Comparison of ENCODE assay signal across 1 cellular context in the genomic region with DNA sequence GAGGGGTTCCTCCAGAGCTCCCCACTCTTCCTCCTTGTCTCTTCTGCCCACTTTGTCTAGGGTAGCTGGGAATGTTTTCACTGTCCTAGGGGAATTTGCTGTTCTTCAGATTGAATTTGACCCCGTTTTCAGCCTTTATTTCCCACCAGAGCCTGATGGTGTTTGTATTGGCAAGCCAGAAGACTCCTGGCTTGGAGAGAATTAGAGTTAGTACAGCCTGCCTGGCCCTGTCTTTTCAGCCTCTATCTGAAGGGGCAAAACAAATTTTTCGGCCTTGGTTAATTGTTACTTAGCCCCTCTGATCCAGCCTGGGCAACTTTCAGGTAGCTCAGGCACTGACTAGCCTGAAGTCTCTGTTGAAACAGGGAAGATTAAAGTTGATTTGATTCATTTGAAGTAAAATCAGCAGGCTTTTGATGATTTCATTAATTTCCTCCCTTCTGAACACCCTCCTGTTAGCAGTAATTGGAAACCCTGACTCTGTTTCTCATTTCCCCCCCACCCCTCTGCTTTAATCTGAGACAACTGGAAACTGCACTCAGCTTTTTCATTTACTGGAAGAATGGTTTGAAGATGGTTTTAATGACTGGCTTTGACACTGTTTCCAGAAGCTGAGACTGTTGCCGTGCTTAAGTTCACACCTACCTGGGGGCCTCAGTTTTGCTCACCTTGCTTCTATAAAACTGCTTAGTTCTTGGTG.
TF ChIP-seq lines count a peak whose summit lies in the region.

No MANE protein-coding gene starts in this region.

TF ChIP-seq in SK-N-SH treated with all-trans-retinoic acid at 6 μM for 48 hours, 23 proteins besides CTCF, POLR2A, EP300 and RAD21 (continued from another document):
- TF ChIP-seq, protein P1, sequence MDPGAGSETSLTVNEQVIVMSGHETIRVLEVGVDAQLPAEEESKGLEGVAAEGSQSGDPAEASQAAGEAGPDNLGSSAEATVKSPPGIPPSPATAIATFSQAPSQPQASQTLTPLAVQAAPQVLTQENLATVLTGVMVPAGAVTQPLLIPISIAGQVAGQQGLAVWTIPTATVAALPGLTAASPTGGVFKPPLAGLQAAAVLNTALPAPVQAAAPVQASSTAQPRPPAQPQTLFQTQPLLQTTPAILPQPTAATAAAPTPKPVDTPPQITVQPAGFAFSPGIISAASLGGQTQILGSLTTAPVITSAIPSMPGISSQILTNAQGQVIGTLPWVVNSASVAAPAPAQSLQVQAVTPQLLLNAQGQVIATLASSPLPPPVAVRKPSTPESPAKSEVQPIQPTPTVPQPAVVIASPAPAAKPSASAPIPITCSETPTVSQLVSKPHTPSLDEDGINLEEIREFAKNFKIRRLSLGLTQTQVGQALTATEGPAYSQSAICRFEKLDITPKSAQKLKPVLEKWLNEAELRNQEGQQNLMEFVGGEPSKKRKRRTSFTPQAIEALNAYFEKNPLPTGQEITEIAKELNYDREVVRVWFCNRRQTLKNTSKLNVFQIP (CRISPR knock-in tag; IDR thresholded peaks at IDR 0.05; ENCODE audit: borderline replicate concordance, low read depth), result no peak
- no peak for TF ChIP-seq CSDC2 (CRISPR knock-in tag; IDR thresholded peaks at IDR 0.05)
